Comparison of ENCODE assay signal across 1 cellular context in genomic region chr10:36872702-36873393, GRCh38.
TF ChIP-seq lines count a peak whose summit lies in the region.

No MANE protein-coding gene starts in this region.

TF ChIP-seq in GM12878, 131 proteins besides CTCF, POLR2A, EP300 and RAD21 (continued from another document):
- TF ChIP-seq SREBF2 (IDR thresholded peaks at IDR 0.05; ENCODE audit: low read length) (no peak), DPF2 (IDR thresholded peaks at IDR 0.05) (0 out of 2 replicates have a peak, but pooled peaks have one; percentile 45), NR2C2 (IDR thresholded peaks at IDR 0.05; ENCODE audit: borderline replicate concordance, control insufficient read depth, insufficient read length, low read depth) (no peak), MTA3 (IDR thresholded peaks at IDR 0.05; ENCODE audit: borderline replicate concordance, low read length) (no peak)
